In the genomic region with DNA sequence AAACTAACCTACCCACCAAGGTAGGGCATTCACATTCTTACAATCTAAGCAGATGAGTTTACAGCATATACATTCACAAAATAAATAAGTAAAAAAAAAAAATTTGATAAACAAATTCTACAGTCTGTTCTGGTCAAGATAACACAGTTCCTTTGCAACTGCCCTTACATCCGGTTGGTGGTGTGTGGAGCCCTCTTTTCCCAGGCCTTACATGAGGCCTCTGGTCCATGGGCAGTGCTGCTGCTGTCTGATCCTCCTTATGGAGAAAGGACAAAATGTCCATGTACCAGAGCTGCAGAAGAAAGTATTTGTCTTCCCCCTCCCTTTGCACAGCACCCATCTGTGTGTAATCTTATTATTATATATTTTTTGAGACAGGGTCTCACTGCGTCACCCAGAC, we compare ENCODE assay signal across 16 cellular contexts. TPM values are rescaled to one million over a fixed set of nuclear protein-coding genes. Genes with fewer than 3 reads are reported as not detected.
DNase-seq lines count a peak whose midpoint lies in the region; ATAC-seq, FAIRE-seq and TF ChIP-seq lines count a peak whose summit lies in the region.
"Had no signal": no experiment of that assay in that cellular context is flagged by ENCODE, and none has a peak within 500 bp of the region (broad histone marks: within the 10 kb centered on the region; RNA-seq: fewer than 3 reads in every experiment).

No MANE protein-coding gene starts in this region.

- peaks cover 2 to 7% (median 7%) of the 10 kb centered on the region in 3 donors for H3K27me3 Mint-ChIP-seq in immature natural killer cell (ENCODE audit: low read depth in 3 of 3)
- H3K27me3 Mint-ChIP-seq: memory B cell had no signal

- in situ Hi-C loops in IMR-90 (cut with MboI; ENCODE audit: low sequenced_read_pairs) = loop anchor here (10.0 kb wide), 2 partner anchors 163 to 433 kb away; no protein-coding TSS in a partner anchor
- in situ Hi-C loops in K562 (cut with MboI) = no loop called here

- H3K27me3 ChIP-seq in AG04450 (ENCODE audit: control insufficient read depth, insufficient read depth, low read length) (no peaks in the 10 kb centered on the region), IMR-90 (ENCODE audit: control insufficient read depth, insufficient read depth, low read length) (no peaks in the 10 kb centered on the region), K562 (ENCODE audit: control insufficient read depth in 2 of 2, insufficient read depth in 2 of 2, low read length in 2 of 2) (no peaks in the 10 kb centered on the region)
- H3K27me3 ChIP-seq: breast epithelium had no signal

- peak; percentile 66 for FAIRE-seq in K562 (lab: Jason Lieb, UNC)

- no peak overlapping the region for H4K5ac ChIP-seq in IMR-90 (ENCODE audit: low read depth, low read length)

- no peak for TF ChIP-seq RAD21 in IMR-90 (IDR thresholded peaks at IDR 0.05; ENCODE audit: low read length)
- peak; percentile 48 to 50 for TF ChIP-seq RAD21 in K562 (CRISPR knock-in tag; conservative IDR thresholded peaks at IDR 0.05 in 1 of 2, IDR thresholded peaks at IDR 0.05 in 1 of 2)

- H3K9me1 ChIP-seq in IMR-90 (ENCODE audit: insufficient read depth, low read length) (peaks cover 3% of the 10 kb centered on the region; the same call in 1 of the 2 replicates), K562 (ENCODE audit: control insufficient read depth, insufficient read depth, low read length) (no peaks in the 10 kb centered on the region)

- peak overlapping the region; percentile 92 for H3K4me2 ChIP-seq in IMR-90 (ENCODE audit: low read depth, low read length)
- H3K4me2 ChIP-seq in K562 (ENCODE audit: insufficient read depth, low read length) = peak overlapping the region; percentile 93

- H3K79me2 ChIP-seq in K562 (ENCODE audit: control insufficient read depth, insufficient read depth, low read length) = peaks cover 96% of the 10 kb centered on the region

- peak overlapping the region; percentile 71; the same call in 1 of the 2 replicates for H3K23ac ChIP-seq in IMR-90 (ENCODE audit: low read depth, low read length)

- WGBS in IMR-90 (ENCODE audit: extremely low coverage in 2 of 2, insufficient read length in 1 of 2), 2 experiments = 20% methylated on average over 1 of the region's 2 CpGs; no CpG with 5 or more reads in 1 of the 2 experiments
- WGBS in K562 (ENCODE audit: insufficient coverage, low coverage, missing lambda C conversion rate) = 27% methylated on average over 2 of the region's 2 CpGs

- peak overlapping the region in 1 of 6 donors; percentile 35 for H3K27ac Mint-ChIP-seq in immature natural killer cell
- H3K27ac Mint-ChIP-seq: activated T-helper 1 cell treated with anti-CD3 and anti-CD28 coated beads, Interleukin-12 subunit alpha, Interleukin-12 subunit beta, Interleukin-2, Interleukin-4 antibody, amounts not matched to agents 30 ng/mL and 10 ng/mL and 1 ng/mL, durations not matched to agents 14 hours and 24 hours and 36 hours; memory B cell; stimulated activated naive B cell treated with anti-CD40 and anti-IgM and Interleukin-4, amounts not matched to agents 10 μg/mL and 1 μg/mL and 100 μg/mL, for 72 hours had no signal

- no peak overlapping the region for H4K91ac ChIP-seq in IMR-90 (ENCODE audit: insufficient read depth, low read depth, low read length)

- ATAC-seq in IMR-90 (ENCODE audit: low read depth) (no peak), K562 (peak; percentile 24), HG02610 (IDR thresholded peaks at IDR 0.05; ENCODE audit: unreplicated experiment) (no peak)
- ATAC-seq: psoas muscle; stimulated activated naive B cell treated with anti-CD40 and anti-IgM and Interleukin-4, amounts not matched to agents 10 μg/mL and 1 μg/mL and 100 μg/mL, for 72 hours had no signal

- peaks cover 0 to 3% (median 0%) of the 10 kb centered on the region in 3 donors for H3K36me3 Mint-ChIP-seq in immature natural killer cell

- H3K4me1 Mint-ChIP-seq in immature natural killer cell = peaks cover 17 to 20% of the 10 kb centered on the region in 2 donors

- peak overlapping the region; percentile 90 for H3K4me3 ChIP-seq in AG04450 (ENCODE audit: low read depth, low read length)
- H3K4me3 ChIP-seq in IMR-90 (ENCODE audit: insufficient read depth, low read depth, low read length) = peak overlapping the region; percentile 22
- H3K4me3 ChIP-seq in K562 = peak overlapping the region; percentile 80

- peaks cover 5 to 50% of the 10 kb centered on the region in 2 experiments; a peak in 3 of 4 replicates for H3K79me1 ChIP-seq in IMR-90 (ENCODE audit: low read depth in 1 of 2, low read length in 2 of 2)

- TF ChIP-seq EP300 in K562 (IDR thresholded peaks at IDR 0.05; ENCODE audit: low read length) = no peak

- dilution Hi-C loops in IMR-90 (cut with HindIII; ENCODE audit: low sequenced_read_pairs, unreplicated experiment) = no loop called here

- peak overlapping the region; percentile 89; the same call in 1 of the 2 replicates for H2AK5ac ChIP-seq in IMR-90 (ENCODE audit: low read depth, low read length)

- H2AFZ ChIP-seq in IMR-90 (replicated peaks; ENCODE audit: low read length, poor library complexity) (no peak overlapping the region), K562 (ENCODE audit: low read depth, low read length) (peak overlapping the region; percentile 60)

- H3K9me3 ChIP-seq in AG04450 (ENCODE audit: control insufficient read depth, insufficient read depth, low read length) (peaks cover 17% of the 10 kb centered on the region; the same call in 1 of the 2 replicates), IMR-90 (ENCODE audit: control insufficient read depth, insufficient read depth, low read length) (no peaks in the 10 kb centered on the region), K562 (replicated peaks; ENCODE audit: control insufficient read depth, insufficient read depth, low read depth, low read length) (0 out of 2 replicates have a peak, but pooled peaks cover 2% of the 10 kb centered on the region)
- H3K9me3 ChIP-seq: breast epithelium, psoas muscle had no signal

- peak overlapping the region; percentile 79 for H3K14ac ChIP-seq in IMR-90 (replicated peaks; ENCODE audit: low read depth, low read length)

- no peak overlapping the region; the same call in 2 of the 3 replicates for H2BK15ac ChIP-seq in IMR-90 (ENCODE audit: low read depth, low read length)

- TF ChIP-seq POLR2A in IMR-90 (IDR thresholded peaks at IDR 0.05; ENCODE audit: low read depth, low read length) (no peak), K562 (conservative IDR thresholded peaks at IDR 0.05) (no peak)

- TF ChIP-seq CTCF in AG04450 (IDR thresholded peaks at IDR 0.05; ENCODE audit: low read depth, low read length) (0 out of 2 replicates have a peak, but pooled peaks have one; percentile 13), IMR-90 (conservative IDR thresholded peaks at IDR 0.05; ENCODE audit: low read depth, low read length) (no peak), K562 (IDR thresholded peaks at IDR 0.05 in 2 of 3, conservative IDR thresholded peaks at IDR 0.05 in 1 of 3; ENCODE audit: insufficient read depth in 2 of 3, low read depth in 1 of 3, low read length in 3 of 3) (peak; percentile 36 to 50 (median 40); a peak in 3 of 6 replicates)

- DNase-seq in AG04450 (ENCODE audit: low read depth, low spot score) (no peak), IMR-90 (no peak), K562 (ENCODE audit: extremely low read depth in 1 of 4, low spot score in 3 of 4) (peak; percentile 43 to 75 (median 54)), immature natural killer cell (no peak), NOMO-1 treated with dmso at 0.1 percent for 144 hours (lab: John Stamatoyannopoulos, UW; ENCODE audit: unreplicated experiment) (no peak), KG1 (lab: John Stamatoyannopoulos, UW) (no peak)
- no peak for DNase-seq in activated CD4-positive, alpha-beta T cell treated with anti-CD3 and anti-CD28 coated beads for 48 hours
- DNase-seq: activated CD4-positive, alpha-beta T cell treated with anti-CD3 and anti-CD28 coated beads for 4 hours; NCI-H187 treated with DMSO at 0.1 percent for 48 hours; psoas muscle; stimulated activated CD4-positive, alpha-beta T cell treated with anti-CD3 and anti-CD28 coated beads, Interleukin-4, amount 100 ng/mL, for 1 hour; stimulated activated naive B cell treated with anti-CD40 and anti-IgM and Interleukin-4, amounts not matched to agents 10 μg/mL and 1 μg/mL and 100 μg/mL, for 72 hours had no signal

- H2BK20ac ChIP-seq in IMR-90 (ENCODE audit: low read depth, low read length) = no peak overlapping the region

- H2BK120ac ChIP-seq in IMR-90 (ENCODE audit: low read depth, low read length) = 0 out of 2 replicates have a peak overlapping the region, but pooled peaks have one; percentile 20

- no peak overlapping the region for H3K27ac ChIP-seq in AG04450 (ENCODE audit: low read depth, low read length)
- 0 out of 2 replicates have a peak overlapping the region, but pooled peaks have one; percentile 10 for H3K27ac ChIP-seq in IMR-90 (ENCODE audit: insufficient read depth, low read length)
- H3K27ac ChIP-seq in K562 (ENCODE audit: extremely low read depth, low read depth, low read length) = peak overlapping the region; percentile 82

- H4K20me1 ChIP-seq in IMR-90 (ENCODE audit: insufficient read depth, low read length) (peaks cover 24% of the 10 kb centered on the region; the same call in 1 of the 2 replicates), K562 (replicated peaks; ENCODE audit: control insufficient read depth, insufficient read depth, low read length) (0 out of 2 replicates have a peak, but pooled peaks cover 11% of the 10 kb centered on the region)

- 0 out of 2 replicates have a peak overlapping the region, but pooled peaks have one; percentile 4 for H3K18ac ChIP-seq in IMR-90 (ENCODE audit: low read depth, low read length)

- POLR2A ChIA-PET in AG04450 (lab: Yijun Ruan, JAX) = interaction anchor here (0.6 to 4.1 kb wide), 4 partner anchors 39 to 196 kb away, joined by 3 to 25 read pairs (median 8); no protein-coding TSS in a partner anchor
- POLR2A ChIA-PET in IMR-90 (lab: Charles Lee; ENCODE audit: unreplicated experiment) = interaction anchor here (0.7 to 1.5 kb wide), 2 partner anchors 20 to 166 kb away, joined by 3 to 4 read pairs; no protein-coding TSS in a partner anchor
- POLR2A ChIA-PET in K562 (lab: Yijun Ruan, JAX) = interaction anchor here (0.8 to 1.2 kb wide), 3 partner anchors 20 to 30 kb away, joined by 3 to 4 read pairs (median 4); no protein-coding TSS in a partner anchor

- H3K4me1 ChIP-seq in IMR-90 (ENCODE audit: control insufficient read depth, insufficient read depth, low read length) (peaks cover 2% of the 10 kb centered on the region), K562 (replicated peaks in 1 of 2; ENCODE audit: control insufficient read depth in 2 of 2, insufficient read depth in 2 of 2, low read length in 2 of 2) (peaks cover 49 to 56% of the 10 kb centered on the region in 2 experiments)
- H3K4me1 ChIP-seq: breast epithelium had no signal

- no peak overlapping the region for H2AK9ac ChIP-seq in IMR-90 (replicated peaks; ENCODE audit: low read depth, low read length, poor library complexity)

- H3K4me3 Mint-ChIP-seq in immature natural killer cell = peak overlapping the region in 3 of 5 donors; percentile 29 to 59 (median 43)
- H3K4me3 Mint-ChIP-seq: activated T-helper 1 cell treated with anti-CD3 and anti-CD28 coated beads, Interleukin-12 subunit alpha, Interleukin-12 subunit beta, Interleukin-2, Interleukin-4 antibody, amounts not matched to agents 30 ng/mL and 10 ng/mL and 1 ng/mL, durations not matched to agents 14 hours and 24 hours and 36 hours; stimulated activated naive B cell treated with anti-CD40 and anti-IgM and Interleukin-4, amounts not matched to agents 10 μg/mL and 1 μg/mL and 100 μg/mL, for 72 hours had no signal

- peak overlapping the region; percentile 67; the same call in 1 of the 2 replicates for H3K4ac ChIP-seq in IMR-90 (ENCODE audit: low read depth, low read length)

- H3K56ac ChIP-seq in IMR-90 (ENCODE audit: extremely low read depth, insufficient read depth, low read length) = no peak overlapping the region

- BruUV-seq in IMR-90 (replicated peaks; lab: Mats Ljungman, UMichigan) = no TSS peak
- no TSS peak for BruUV-seq in K562 (replicated peaks; lab: Mats Ljungman, UMichigan)

- CTCF ChIA-PET in AG04450 (lab: Charles Lee) (interaction anchor here (0.7 to 2.0 kb wide), 4 partner anchors 98 to 187 kb away, joined by 3 to 4 read pairs (median 4); no protein-coding TSS in a partner anchor), IMR-90 (lab: Yijun Ruan, JAX) (interaction anchor here (0.6 kb wide), 1 partner anchor 190 kb away, joined by 4 read pairs; no protein-coding TSS in a partner anchor), K562 (lab: Yijun Ruan, JAX; ENCODE audit: low intra/inter-chr PET ratio) (interaction anchor here (0.7 to 1.0 kb wide), 2 partner anchors 37 to 362 kb away, joined by 3 to 4 read pairs; no protein-coding TSS in a partner anchor)

- H3K9me3 Mint-ChIP-seq in immature natural killer cell = no peaks in the 10 kb centered on the region
- H3K9me3 Mint-ChIP-seq: activated T-helper 1 cell treated with anti-CD3 and anti-CD28 coated beads, Interleukin-12 subunit alpha, Interleukin-12 subunit beta, Interleukin-2, Interleukin-4 antibody, amounts not matched to agents 30 ng/mL and 10 ng/mL and 1 ng/mL, durations not matched to agents 14 hours and 24 hours and 36 hours; memory B cell had no signal

- H3K36me3 ChIP-seq in IMR-90 (ENCODE audit: control insufficient read depth, insufficient read depth, low read length) (no peaks in the 10 kb centered on the region; the same call in 1 of the 2 replicates), K562 (ENCODE audit: control insufficient read depth, insufficient read depth, low read length) (peaks cover 30% of the 10 kb centered on the region)
- H3K36me3 ChIP-seq: breast epithelium had no signal

- intact Hi-C loops in IMR-90 (cut with micrococcal nuclease) (loop anchor here (5.0 to 10.0 kb wide), 2 partner anchors 255 to 323 kb away; no protein-coding TSS in a partner anchor), K562 (cut with micrococcal nuclease) (loop anchor here (1.0 to 5.0 kb wide), 2 partner anchors 97 to 255 kb away; no protein-coding TSS in a partner anchor)

- H4K8ac ChIP-seq in IMR-90 (ENCODE audit: low read depth in 2 of 2, low read length in 2 of 2) = peak overlapping the region in 1 of 2 experiments; percentile 56; a peak in 1 of 4 replicates

- H2BK5ac ChIP-seq in IMR-90 (ENCODE audit: low read depth, low read length, poor library complexity, severe bottlenecking) = peak overlapping the region; percentile 6

- H3K9ac ChIP-seq in IMR-90 (ENCODE audit: low read depth, low read length) (peak overlapping the region; percentile 27; the same call in 1 of the 2 replicates), K562 (ENCODE audit: insufficient read depth in 1 of 2, low read depth in 2 of 2, low read length in 2 of 2) (peak overlapping the region; percentile 82 to 98)

RNA-seq across cellular contexts. Expression of a gene that starts 2.2 kb away (rescaled TPM):
- polyA plus RNA-seq in AG04450 (2011; rRNA removed) (598 and 728 TPM in 2 replicates), IMR-90 (2012; rRNA removed) (258 and 267 TPM in 2 replicates), K562 (2011; rRNA removed) (69.0 and 101 TPM in 2 replicates), K562 (2014; fragmentation: Illumina TruSeq; extraction: Trizol) (77.3 and 87.1 TPM in 2 replicates), K562 (2014; fragmentation: Nextera tagmentation; extraction: Ambion mirVana) (10 to 100 TPM; 25.7 to 26.7 TPM), K562 (2014; rRNA removed) (49.0 and 56.4 TPM in 2 replicates), immature natural killer cell (10 to 100 TPM; 40.4 to 59.6 (median 57.5) TPM)
- polyA minus RNA-seq in AG04450 (2011; rRNA and poly(A)+ RNA removed) = 461 and 647 TPM in 2 replicates
- total RNA-seq in IMR-90 (2012; rRNA removed) (573 and 632 TPM in 2 replicates), K562 (2014; rRNA removed) (54.2 and 117 TPM in 2 replicates), K562 (2014; rRNA removed; fragmentation: Illumina TruSeq; extraction: Trizol) (84.3 and 96.8 TPM in 2 replicates), K562 (2015; rRNA removed; fragmentation: Illumina TruSeq; extraction: Trizol) (133 and 142 TPM in 2 replicates), K562 (2021) (85.0 and 85.4 TPM in 2 replicates)
- polyA plus RNA-seq in IMR-90 (2012; cell fraction: cytosol; rRNA removed) = 75.9 and 85.0 TPM in 2 replicates
- 36.2 and 197 TPM in 2 replicates for polyA plus RNA-seq in IMR-90 (2012; cell fraction: nucleus; rRNA removed; ENCODE audit: low replicate concordance)
- 42.7 and 99.7 TPM in 2 replicates for total RNA-seq in K562 (2011; cell fraction: chromatin; rRNA removed; ENCODE audit: low replicate concordance)
- 22.2 and 30.0 TPM in 2 replicates for total RNA-seq in K562 (2011; cell fraction: nucleolus; rRNA removed)
- total RNA-seq in K562 (2011; cell fraction: nucleoplasm; rRNA removed) = 60.0 and 109 TPM in 2 replicates
- polyA plus RNA-seq in K562 (2011; cell fraction: cytosol; rRNA removed) = 19.8 and 34.9 TPM in 2 replicates
- 21.2 and 22.8 TPM in 2 replicates for polyA plus RNA-seq in K562 (2011; cell fraction: nucleus; rRNA removed)
- 43.6 and 50.3 TPM in 2 replicates for polyA plus RNA-seq in K562 (2012)
- polyA minus RNA-seq in K562 (2011; rRNA and poly(A)+ RNA removed) = 165 and 173 TPM in 2 replicates
- polyA minus RNA-seq in K562 (2011; cell fraction: cytosol; rRNA and poly(A)+ RNA removed) = 53.9 and 64.8 TPM in 2 replicates
- 34.9 and 48.3 TPM in 2 replicates for polyA minus RNA-seq in K562 (2011; cell fraction: nucleus; rRNA and poly(A)+ RNA removed)

RNA-seq across cellular contexts. Expression of a gene that starts 49.4 kb away (rescaled TPM):
- polyA plus RNA-seq in AG04450 (2011; rRNA removed) (not detected in 2 replicates), IMR-90 (2012; rRNA removed) (not detected in 2 replicates), K562 (2011; rRNA removed) (not detected in 2 replicates), K562 (2014; fragmentation: Illumina TruSeq; extraction: Trizol) (not detected in 2 replicates), K562 (2014; fragmentation: Nextera tagmentation; extraction: Ambion mirVana) (not detected), K562 (2014; rRNA removed) (not detected in 2 replicates), immature natural killer cell (not detected)
- polyA minus RNA-seq in AG04450 (2011; rRNA and poly(A)+ RNA removed) = 0.05 TPM in 1 of 2 replicates, not detected in the other
- total RNA-seq in IMR-90 (2012; rRNA removed) (under 0.01 TPM in 1 of 2 replicates, not detected in the other), K562 (2014; rRNA removed) (not detected in 2 replicates), K562 (2014; rRNA removed; fragmentation: Illumina TruSeq; extraction: Trizol) (not detected in 2 replicates), K562 (2015; rRNA removed; fragmentation: Illumina TruSeq; extraction: Trizol) (not detected in 2 replicates), K562 (2021) (not detected in 2 replicates)
- polyA plus RNA-seq in IMR-90 (2012; cell fraction: cytosol; rRNA removed) = 0.01 and 0.02 TPM in 2 replicates
- polyA plus RNA-seq in IMR-90 (2012; cell fraction: nucleus; rRNA removed; ENCODE audit: low replicate concordance) = 0.02 and 0.03 TPM in 2 replicates
- not detected in 2 replicates for total RNA-seq in K562 (2011; cell fraction: chromatin; rRNA removed; ENCODE audit: low replicate concordance)
- not detected in 2 replicates for total RNA-seq in K562 (2011; cell fraction: nucleolus; rRNA removed)
- total RNA-seq in K562 (2011; cell fraction: nucleoplasm; rRNA removed) = not detected in 2 replicates
- not detected in 2 replicates for polyA plus RNA-seq in K562 (2011; cell fraction: cytosol; rRNA removed)
- polyA plus RNA-seq in K562 (2011; cell fraction: nucleus; rRNA removed) = not detected in 2 replicates
- polyA plus RNA-seq in K562 (2012) = not detected in 2 replicates
- polyA minus RNA-seq in K562 (2011; rRNA and poly(A)+ RNA removed) = not detected in 2 replicates
- polyA minus RNA-seq in K562 (2011; cell fraction: cytosol; rRNA and poly(A)+ RNA removed) = not detected in 2 replicates
- polyA minus RNA-seq in K562 (2011; cell fraction: nucleus; rRNA and poly(A)+ RNA removed) = not detected in 2 replicates
- total RNA-seq: activated T-helper 1 cell treated with anti-CD3 and anti-CD28 coated beads, Interleukin-12 subunit alpha, Interleukin-12 subunit beta, Interleukin-2, Interleukin-4 antibody, amounts not matched to agents 30 ng/mL and 10 ng/mL and 1 ng/mL, durations not matched to agents 14 hours and 24 hours and 36 hours had no signal

Comparison
In these comparisons a context has a peak if more than half of its experiments do, and no peak if none do; other contexts are left out.
1. DNase-seq: peak in K562 (4 of 4); none in AG04450 (single experiment), IMR-90 (single experiment), immature natural killer cell (0 of 3), NOMO-1 treated with dmso at 0.1 percent for 144 hours (single experiment), KG1 (single experiment) and activated CD4-positive, alpha-beta T cell treated with anti-CD3 and anti-CD28 coated beads for 48 hours (single experiment).
2. H3K4me3 ChIP-seq: peak in every context shown above with its lines; median percentile 90 in AG04450; 80 in K562; 22 in IMR-90.